ENCODE assay signal across 14 cellular contexts in the genomic region with DNA sequence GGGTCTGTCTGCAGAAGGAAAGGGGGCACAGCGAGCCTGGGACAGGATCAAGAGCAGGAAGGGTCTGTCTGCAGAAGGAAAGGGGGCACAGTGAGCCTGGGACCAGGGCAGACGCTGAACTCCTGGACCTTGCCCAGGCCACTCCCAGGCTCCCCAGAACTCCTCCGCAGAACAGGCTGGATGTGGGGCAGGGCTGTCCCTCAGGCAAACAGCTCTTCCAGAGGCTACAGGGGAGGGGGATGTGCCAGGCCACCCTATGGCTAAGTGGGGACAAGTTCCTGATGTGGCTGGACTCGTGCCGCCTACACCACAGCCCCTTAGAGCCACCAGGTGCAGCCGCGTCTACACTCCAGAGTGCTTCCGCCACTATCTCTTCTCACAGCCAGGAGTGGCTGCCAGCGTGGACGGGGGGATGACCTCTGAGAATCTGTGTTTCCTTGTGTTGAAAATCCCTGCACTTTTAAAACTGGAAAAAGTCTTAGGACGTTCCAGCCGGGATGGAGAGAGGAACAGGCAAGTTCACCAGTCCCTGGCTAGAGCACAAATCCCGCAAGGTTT. TPM values are rescaled to one million over a fixed set of nuclear protein-coding genes. Genes with fewer than 3 reads are reported as not detected.
"Had no signal": no experiment of that assay in that cellular context is flagged by ENCODE, and none has a peak within 500 bp of the region (broad histone marks: within the 10 kb centered on the region; RNA-seq: fewer than 3 reads in every experiment).

No MANE protein-coding gene starts in this region.

- H3K27ac ChIP-seq: brain microvascular endothelial cell, esophagus muscularis mucosa, pancreas, transverse colon had no signal

- DNase-seq: activated CD8-positive, alpha-beta T cell treated with anti-CD3 and anti-CD28 coated beads, Interleukin-2, amount 10 ng/mL, durations not matched to agents 7 days and 5 days; activated naive CD4-positive, alpha-beta T cell treated with anti-CD3 and anti-CD28 coated beads, Interleukin-2, amount 50 U/mL, for 16 hours; brain microvascular endothelial cell; immature natural killer cell; mesenchymal stem cell; T-helper 2 cell; transverse colon had no signal

- FAIRE-seq: pancreas, TTC549 had no signal

- H3K36me3 ChIP-seq: brain microvascular endothelial cell, esophagus muscularis mucosa, transverse colon had no signal

- ATAC-seq: activated CD8-positive, alpha-beta T cell treated with anti-CD3 and anti-CD28 coated beads, Interleukin-2, amount 10 ng/mL, durations not matched to agents 7 days and 5 days; left lobe of liver; stimulated activated effector memory CD8-positive, alpha-beta T cell treated with anti-CD3 and anti-CD28 coated beads, Interleukin-12 subunit alpha, Interleukin-12 subunit beta, amount 100 ng/mL, for 72 hours had no signal

- H3K4me1 ChIP-seq: transverse colon had no signal

- H3K9me3 ChIP-seq: pancreas, transverse colon had no signal

- H3K4me3 ChIP-seq: esophagus muscularis mucosa, pancreas, smooth muscle cell, transverse colon had no signal

RNA-seq across cellular contexts. Expression of gene KIF1A, which starts 20.8 kb away (rescaled TPM):
- total RNA-seq: fibroblast of villous mesenchyme had no signal
- polyA plus RNA-seq: immature natural killer cell had no signal
